21 cellular contexts compared by ENCODE assay signal in the genomic region with DNA sequence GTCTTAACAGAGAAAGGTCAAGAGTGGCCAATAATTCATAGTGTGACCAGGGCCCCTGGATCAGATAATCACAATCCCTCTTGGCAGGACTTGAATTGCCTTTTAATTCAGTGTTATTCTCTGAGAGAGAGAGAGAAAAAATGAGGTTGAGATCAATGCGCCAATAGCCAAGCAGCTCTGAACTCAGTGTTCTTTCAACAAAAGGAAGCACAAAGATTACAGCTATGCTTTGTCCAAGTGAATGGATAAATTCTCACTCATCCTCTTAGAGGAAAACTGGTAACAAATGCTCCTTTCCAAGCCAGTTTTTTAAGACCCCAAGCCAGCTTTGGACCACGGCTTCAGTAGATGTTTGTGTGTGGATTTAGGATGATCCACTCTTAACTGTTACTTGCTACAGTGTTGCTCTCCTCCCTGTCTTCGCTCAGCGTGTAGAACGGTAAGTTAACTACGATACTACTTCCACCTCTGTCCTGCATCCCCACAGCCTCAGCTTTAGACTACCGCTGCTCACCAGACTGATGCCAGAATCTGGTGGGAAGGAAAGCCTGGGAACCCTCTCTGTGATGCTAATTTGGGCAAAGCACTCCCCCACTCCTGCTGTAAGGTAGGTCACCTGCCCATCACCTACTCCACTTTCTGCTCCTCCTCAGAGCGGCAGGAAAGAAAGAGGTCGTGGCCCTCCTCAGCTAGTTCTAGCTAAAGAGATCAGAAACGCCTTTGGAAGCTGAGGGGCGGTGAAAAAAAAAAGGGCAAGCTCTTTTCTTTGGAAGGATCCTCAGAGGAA. TPM values are rescaled to one million over a fixed set of nuclear protein-coding genes. Genes with fewer than 3 reads are reported as not detected.
A peak's percentile ranks its signal among the peaks of the same experiment; 100 is the strongest.
DNase-seq lines count a peak whose midpoint lies in the region; ATAC-seq, FAIRE-seq and TF ChIP-seq lines count a peak whose summit lies in the region.
"Had no signal": no experiment of that assay in that cellular context is flagged by ENCODE, and none has a peak within 500 bp of the region (broad histone marks: within the 10 kb centered on the region; RNA-seq: fewer than 3 reads in every experiment).

No MANE protein-coding gene starts in this region.

- H3K27me3 ChIP-seq in HepG2 (ENCODE audit: control insufficient read depth in 1 of 2, insufficient read depth in 2 of 2, low read length in 2 of 2) (no peaks in the 10 kb centered on the region), right lobe of liver (no peaks in the 10 kb centered on the region), H1 (replicated peaks in 1 of 4; ENCODE audit: control insufficient read depth in 3 of 4, extremely low read depth in 1 of 4, insufficient read depth in 3 of 4, low read length in 3 of 4) (no peaks in the 10 kb centered on the region; a peak in 1 of 7 replicates)

- no peaks in the 10 kb centered on the region for H3K79me2 ChIP-seq in HepG2 (ENCODE audit: insufficient read depth, low read length)
- H3K79me2 ChIP-seq in H1 (ENCODE audit: control insufficient read depth in 1 of 2, insufficient read depth in 2 of 2, low read length in 2 of 2) = no peaks in the 10 kb centered on the region

- H4K20me1 ChIP-seq in HepG2 (ENCODE audit: insufficient read depth, low read length) = no peaks in the 10 kb centered on the region
- H4K20me1 ChIP-seq in H1 (replicated peaks in 1 of 2; ENCODE audit: control insufficient read depth in 1 of 2, insufficient read depth in 2 of 2, low read length in 2 of 2) = no peaks in the 10 kb centered on the region

- no peak overlapping the region for H4K5ac ChIP-seq in H1 (ENCODE audit: insufficient read length, low read depth, low read length)

- no peaks in the 10 kb centered on the region for H3K79me1 ChIP-seq in H1 (ENCODE audit: low read depth, low read length)

- CTCF ChIA-PET in HepG2 (lab: Yijun Ruan, JAX; ENCODE audit: low intra/inter-chr PET ratio, low total read pairs) (no interaction called here), H1 (lab: Charles Lee; ENCODE audit: partially characterized antibody) (interaction anchor here (0.7 to 2.1 kb wide), 7 partner anchors 11 to 367 kb away, joined by 3 to 6 read pairs (median 3); no protein-coding TSS in a partner anchor)

- no peak overlapping the region for H3K4me3 ChIP-seq in HepG2 (replicated peaks in 1 of 3; ENCODE audit: insufficient read depth in 1 of 3, low read depth in 2 of 3, low read length in 3 of 3)
- no peak overlapping the region for H3K4me3 ChIP-seq in right lobe of liver
- no peak overlapping the region for H3K4me3 ChIP-seq in H1 (ENCODE audit: extremely low read depth in 1 of 4, insufficient read depth in 2 of 4, low read depth in 3 of 4, low read length in 4 of 4)
- H3K4me3 ChIP-seq in lower leg skin (ENCODE audit: low read depth, poor library complexity, severe bottlenecking) = no peak overlapping the region
- H3K4me3 ChIP-seq: SK-N-MC had no signal

- no TSS peak for BruUV-seq in HepG2 (replicated peaks; lab: Mats Ljungman, UMichigan)

- no peak overlapping the region for H3K4ac ChIP-seq in H1 (replicated peaks; ENCODE audit: insufficient read length, low read depth, low read length)

- no peak overlapping the region for H3K4me2 ChIP-seq in HepG2 (ENCODE audit: low read depth, low read length)
- H3K4me2 ChIP-seq in H1 (ENCODE audit: insufficient read depth in 1 of 2, low read depth in 2 of 2, low read length in 2 of 2) = peak overlapping the region; percentile 25; a peak in 2 of 4 replicates

- peak overlapping the region; percentile 62; the same call in 1 of the 2 replicates for H2BK12ac ChIP-seq in H1 (ENCODE audit: low read depth, low read length)

- no peaks in the 10 kb centered on the region for H3K9me3 Mint-ChIP-seq in nephron progenitor cell
- H3K9me3 Mint-ChIP-seq in activated T-cell treated with anti-CD3 and anti-CD28 coated beads, Interleukin-2, amount 50 U/mL, for 72 hours = peaks cover 1 to 4% of the 10 kb centered on the region in 2 donors

- H3K9me3 ChIP-seq in HepG2 (ENCODE audit: low read length) (no peaks in the 10 kb centered on the region), right lobe of liver (no peaks in the 10 kb centered on the region), H1 (ENCODE audit: insufficient read depth in 2 of 2, low read depth in 1 of 2, low read length in 1 of 2) (no peaks in the 10 kb centered on the region)

- H2AK5ac ChIP-seq in H1 (ENCODE audit: low read depth, low read length) = no peak overlapping the region

- no peak overlapping the region for H2BK5ac ChIP-seq in H1 (ENCODE audit: low read depth, low read length)

- POLR2A ChIA-PET in HepG2 (lab: Yijun Ruan, JAX) (interaction anchor here (1.3 kb wide), 1 partner anchor 15 kb away, joined by 7 read pairs; no protein-coding TSS in a partner anchor), H1 (lab: Charles Lee; ENCODE audit: partially characterized antibody) (interaction anchor here (1.6 kb wide), 1 partner anchor 46 kb away, joined by 8 read pairs; a partner anchor contains a TSS)

- H3K27ac ChIP-seq in HepG2 (ENCODE audit: extremely low read length, insufficient read depth, low read length) (no peak overlapping the region), right lobe of liver (no peak overlapping the region), H1 (ENCODE audit: low read depth, low read length) (no peak overlapping the region)
- H3K27ac ChIP-seq: 22Rv1, C4-2B, SK-N-MC had no signal

- in situ Hi-C loops in HepG2 (cut with HindIII; ENCODE audit: extremely low pct_ligation_motif_present, low pct_unique_long_range_greater_than_20kb) = no loop called here

- peak; percentile 37; the same call in 1 of the 3 replicates for ATAC-seq in HepG2
- no peak for ATAC-seq in right lobe of liver
- no peak for ATAC-seq in sciatic nerve
- no peak for ATAC-seq in activated T-cell treated with anti-CD3 and anti-CD28 coated beads, Interleukin-2, amount 50 U/mL, for 72 hours (replicated peaks in 1 of 2)

- H2BK120ac ChIP-seq in H1 (replicated peaks; ENCODE audit: low read depth, low read length) = no peak overlapping the region

- H3K9ac ChIP-seq in HepG2 (ENCODE audit: insufficient read depth, low read depth, low read length) (no peak overlapping the region), H1 (replicated peaks in 1 of 4; ENCODE audit: extremely low read depth in 1 of 4, low read depth in 3 of 4, low read length in 3 of 4) (peak overlapping the region in 1 of 4 experiments; percentile 40; a peak in 1 of 7 replicates)

- H3K27me3 Mint-ChIP-seq in nephron progenitor cell (ENCODE audit: low read depth, poor library complexity) = peaks cover 14% of the 10 kb centered on the region
- H3K27me3 Mint-ChIP-seq in activated T-cell treated with anti-CD3 and anti-CD28 coated beads, Interleukin-2, amount 50 U/mL, for 72 hours (ENCODE audit: low read depth) = peaks cover 7% of the 10 kb centered on the region

- DNase-seq in HepG2 (ENCODE audit: low spot score) (no peak), right lobe of liver (no peak), H1 (ENCODE audit: low read depth in 1 of 2, low spot score in 2 of 2) (peak in 1 of 2 experiments; percentile 52), nephron progenitor cell (no peak), sciatic nerve (ENCODE audit: low spot score) (no peak), lower leg skin (ENCODE audit: low spot score in 2 of 2) (no peak), NCI-H2029 (lab: John Stamatoyannopoulos, UW) (no peak)
- no peak for DNase-seq in activated T-cell treated with anti-CD3 and anti-CD28 coated beads, Interleukin-2, amount 50 U/mL, for 72 hours
- DNase-seq: AML-193, DND-41, GF-D8, NCI-H1436, NCI-H2029 treated with DMSO at 0.1 percent for 48 hours, NCI-H2171, NCI-H446, OCI-M1, Right ventricle myocardium superior had no signal

- H3K4me1 ChIP-seq in HepG2 (ENCODE audit: insufficient read depth, low read length) = peaks cover 50% of the 10 kb centered on the region
- no peaks in the 10 kb centered on the region for H3K4me1 ChIP-seq in right lobe of liver
- H3K4me1 ChIP-seq in H1 (replicated peaks in 1 of 4; ENCODE audit: control insufficient read depth in 3 of 4, insufficient read depth in 4 of 4, low read length in 3 of 4) = peaks cover 0 to 3% (median 0%) of the 10 kb centered on the region in 4 experiments; a peak in 2 of 7 replicates

- TF ChIP-seq EP300 in HepG2 (IDR thresholded peaks at IDR 0.05; ENCODE audit: low read depth in 2 of 2, low read length in 2 of 2) (no peak), HepG2 (CRISPR knock-in tag; IDR thresholded peaks at IDR 0.05; ENCODE audit: borderline replicate concordance) (no peak), H1 (IDR thresholded peaks at IDR 0.05; ENCODE audit: borderline replicate concordance in 1 of 2, low read depth in 2 of 2, low read length in 2 of 2) (no peak)

- TF ChIP-seq RAD21 in HepG2 (CRISPR knock-in tag; IDR thresholded peaks at IDR 0.05) (no peak), H1 (IDR thresholded peaks at IDR 0.05 in 1 of 2, conservative IDR thresholded peaks at IDR 0.05 in 1 of 2; ENCODE audit: low read depth in 2 of 2, low read length in 2 of 2) (no peak)

- 94% methylated on average over 11 of the region's 11 CpGs for WGBS in HepG2 (ENCODE audit: low lambda C conversion rate)
- WGBS in right lobe of liver (ENCODE audit: insufficient coverage, low coverage, low lambda C conversion rate, missing lambda C conversion rate) = 85% methylated on average over 9 of the region's 11 CpGs
- WGBS in H1 (ENCODE audit: extremely low coverage in 1 of 2, insufficient coverage in 1 of 2, insufficient read length in 1 of 2, insufficient replicate concordance in 2 of 2, low coverage in 1 of 2, low lambda C conversion rate in 2 of 2, missing lambda C conversion rate in 1 of 2), 2 experiments = 60% methylated on average over 10 of the region's 11 CpGs; no CpG with 5 or more reads in 1 of the 2 experiments
- 82 to 87% methylated on average over 11 of the region's 11 CpGs for WGBS in lower leg skin, 2 donors

- H4K8ac ChIP-seq in H1 (ENCODE audit: extremely low read depth, insufficient read depth, low read length) = no peak overlapping the region

- peaks cover 16% of the 10 kb centered on the region for H3K4me1 Mint-ChIP-seq in nephron progenitor cell
- no peaks in the 10 kb centered on the region for H3K4me1 Mint-ChIP-seq in activated T-cell treated with anti-CD3 and anti-CD28 coated beads, Interleukin-2, amount 50 U/mL, for 72 hours (ENCODE audit: low read depth)

- no peaks in the 10 kb centered on the region for H3K36me3 Mint-ChIP-seq in nephron progenitor cell (ENCODE audit: low read depth)
- H3K36me3 Mint-ChIP-seq in activated T-cell treated with anti-CD3 and anti-CD28 coated beads, Interleukin-2, amount 50 U/mL, for 72 hours (ENCODE audit: insufficient read depth in 2 of 2) = no peaks in the 10 kb centered on the region

- no peak overlapping the region for H2BK15ac ChIP-seq in H1 (ENCODE audit: low read length)

- FAIRE-seq in HepG2 (lab: Jason Lieb, UNC) (no peak), H1 (lab: Jason Lieb, UNC) (no peak)
- FAIRE-seq: H54 had no signal

- intact Hi-C loops in HepG2 (cut with micrococcal nuclease; ENCODE audit: unreplicated experiment) (loop anchor here (2.0 kb wide), 1 partner anchor 46 kb away; no protein-coding TSS in a partner anchor), right lobe of liver (cut with DNase I) (no loop called here), sciatic nerve (cut with DNase I) (no loop called here), lower leg skin (cut with DNase I; ENCODE audit: low total_unique reads) (no loop called here)

- no peak overlapping the region for H3K14ac ChIP-seq in H1 (ENCODE audit: insufficient read length)

- peak overlapping the region; percentile 58 for H3K27ac Mint-ChIP-seq in nephron progenitor cell
- H3K27ac Mint-ChIP-seq in activated T-cell treated with anti-CD3 and anti-CD28 coated beads, Interleukin-2, amount 50 U/mL, for 72 hours = no peak overlapping the region

- no peak overlapping the region for H3K23ac ChIP-seq in H1 (ENCODE audit: insufficient read length)

- peak overlapping the region; percentile 39 for H3K4me3 Mint-ChIP-seq in nephron progenitor cell
- no peak overlapping the region for H3K4me3 Mint-ChIP-seq in activated T-cell treated with anti-CD3 and anti-CD28 coated beads, Interleukin-2, amount 50 U/mL, for 72 hours

- TF ChIP-seq CTCF in HepG2 (CRISPR knock-in tag; IDR thresholded peaks at IDR 0.05) (no peak), right lobe of liver (IDR thresholded peaks at IDR 0.05) (no peak), H1 (IDR thresholded peaks at IDR 0.05; ENCODE audit: control extremely low read depth in 1 of 3, insufficient read depth in 1 of 3, low read depth in 1 of 3, low read length in 3 of 3) (no peak), nephron progenitor cell (IDR thresholded peaks at IDR 0.05) (no peak), lower leg skin (IDR thresholded peaks at IDR 0.05) (no peak)

- H4K91ac ChIP-seq in H1 (replicated peaks; ENCODE audit: insufficient read length, low read length) = no peak overlapping the region

- H2BK20ac ChIP-seq in H1 (ENCODE audit: low read length) = no peak overlapping the region

- no peak overlapping the region; the same call in 1 of the 2 replicates for H3K18ac ChIP-seq in H1 (ENCODE audit: extremely low read depth, low read length)

- H3K23me2 ChIP-seq in H1 (ENCODE audit: low read depth, low read length) = no peaks in the 10 kb centered on the region

- TF ChIP-seq POLR2A in HepG2 (IDR thresholded peaks at IDR 0.05; ENCODE audit: insufficient read depth in 1 of 2, low read depth in 2 of 2, low read length in 2 of 2) (no peak), right lobe of liver (IDR thresholded peaks at IDR 0.05) (no peak), H1 (IDR thresholded peaks at IDR 0.05; ENCODE audit: control extremely low read depth in 1 of 2, low read depth in 2 of 2, low read length in 2 of 2) (no peak), lower leg skin (IDR thresholded peaks at IDR 0.05) (no peak)

- H3K56ac ChIP-seq in H1 (replicated peaks; ENCODE audit: insufficient read length, low read depth, low read length) = no peak overlapping the region

- H2AFZ ChIP-seq in HepG2 (ENCODE audit: low read length) = no peak overlapping the region
- H2AFZ ChIP-seq in H1 (ENCODE audit: low read length) = peak overlapping the region; percentile 92

- H3K36me3 ChIP-seq in HepG2 (replicated peaks in 1 of 2; ENCODE audit: control insufficient read depth in 1 of 2, insufficient read depth in 2 of 2, low read length in 2 of 2) (no peaks in the 10 kb centered on the region), right lobe of liver (no peaks in the 10 kb centered on the region), H1 (ENCODE audit: control insufficient read depth in 2 of 4, insufficient read depth in 4 of 4, low read length in 3 of 4) (no peaks in the 10 kb centered on the region)

RNA-seq across cellular contexts. Expression of a gene that starts 46.9 kb away (rescaled TPM):
- total RNA-seq in HepG2 (2016; rRNA removed; fragmentation: Illumina TruSeq; extraction: Trizol) (29.9 and 41.6 TPM in 2 replicates), right lobe of liver (10 to 100 TPM; 41.5 to 90.5 (median 69.5) TPM), sciatic nerve (231 TPM), lower leg skin (10 to 100 TPM; 45.9 to 81.1 (median 63.0) TPM)
- total RNA-seq in HepG2 (2016; cell fraction: cytosol; rRNA removed; fragmentation: Illumina TruSeq; extraction: Trizol; ENCODE audit: low read depth) = 20.1 and 20.2 TPM in 2 replicates
- 30.3 and 35.3 TPM in 2 replicates for total RNA-seq in HepG2 (2016; cell fraction: insoluble cytoplasmic fraction; rRNA removed; fragmentation: Illumina TruSeq; extraction: Trizol)
- 13.3 and 13.4 TPM in 2 replicates for total RNA-seq in HepG2 (2016; cell fraction: membrane; rRNA removed; fragmentation: Illumina TruSeq; extraction: Trizol)
- total RNA-seq in HepG2 (2016; cell fraction: nucleus; rRNA removed; fragmentation: Illumina TruSeq; extraction: Trizol) = 76.6 and 77.0 TPM in 2 replicates
- polyA plus RNA-seq in HepG2 (2011; rRNA removed) (16.7 and 19.2 TPM in 2 replicates), H1 (2011; rRNA removed) (10.0 and 12.1 TPM in 2 replicates)
- 7.7 and 13.4 TPM in 2 replicates for polyA plus RNA-seq in HepG2 (2011; cell fraction: cytosol; rRNA removed)
- 34.6 and 62.8 TPM in 2 replicates for polyA plus RNA-seq in HepG2 (2011; cell fraction: nucleus; rRNA removed)
- polyA plus RNA-seq in HepG2 (2012) = 12.1 and 15.6 TPM in 2 replicates
- 1.5 TPM in 2 replicates for polyA plus RNA-seq in HepG2 (2016; cell fraction: cytosol; fragmentation: Illumina TruSeq; extraction: Trizol; ENCODE audit: low read depth)
- polyA plus RNA-seq in HepG2 (2016; cell fraction: insoluble cytoplasmic fraction; fragmentation: Illumina TruSeq; extraction: Trizol; ENCODE audit: low read depth) = 13.0 and 13.3 TPM in 2 replicates
- 2.0 and 2.4 TPM in 2 replicates for polyA plus RNA-seq in HepG2 (2016; cell fraction: membrane; fragmentation: Illumina TruSeq; extraction: Trizol; ENCODE audit: low read depth)
- 12.5 and 14.2 TPM in 2 replicates for polyA plus RNA-seq in HepG2 (2016; cell fraction: nucleus; fragmentation: Illumina TruSeq; extraction: Trizol; ENCODE audit: insufficient read depth, low read depth)
- 288 and 335 TPM in 2 replicates for polyA minus RNA-seq in HepG2 (2011; rRNA and poly(A)+ RNA removed; ENCODE audit: low replicate concordance)
- 45.9 and 54.2 TPM in 2 replicates for polyA minus RNA-seq in HepG2 (2011; cell fraction: cytosol; rRNA and poly(A)+ RNA removed)
- 159 and 195 TPM in 2 replicates for polyA minus RNA-seq in HepG2 (2011; cell fraction: nucleus; rRNA and poly(A)+ RNA removed)
- 53.3 and 60.2 TPM in 2 replicates for total RNA-seq in H1 (2021; fragmentation: NEBNext Ultra II Directional; extraction: Animal tissue kit (Norgen Biotek cat#: 25700))
- 6.2 TPM for polyA plus RNA-seq in H1 (2011; cell fraction: cytosol; rRNA removed)
- 78.5 TPM for polyA plus RNA-seq in H1 (2011; cell fraction: nucleus; rRNA removed)
- 6.5 to 12.8 TPM (median 11.1 TPM) in 4 replicates for polyA plus RNA-seq in H1 (2012, experiment 1 of 2)
- polyA plus RNA-seq in H1 (2012, experiment 2 of 2) = 1.8 TPM
- polyA plus RNA-seq in H1 (2013, experiment 1 of 2) = 17.2 TPM
- 12.6 TPM for polyA plus RNA-seq in H1 (2013, experiment 2 of 2)
- 222 and 238 TPM in 2 replicates for polyA minus RNA-seq in H1 (2011; rRNA and poly(A)+ RNA removed)
- polyA minus RNA-seq in H1 (2011; cell fraction: cytosol; rRNA and poly(A)+ RNA removed) = 46.1 TPM
- polyA minus RNA-seq in H1 (2011; cell fraction: nucleus; rRNA and poly(A)+ RNA removed) = 162 TPM
- total RNA-seq in activated T-cell treated with anti-CD3 and anti-CD28 coated beads, Interleukin-2, amount 50 U/mL, for 72 hours = 10 to 100 TPM; 50.4 to 67.7 TPM
